9 cellular contexts compared by ENCODE assay signal in genomic region chr5:172715931-172716682, GRCh38. TPM values are rescaled to one million over a fixed set of nuclear protein-coding genes. Genes with fewer than 3 reads are reported as not detected.
A peak's percentile ranks its signal among the peaks of the same experiment; 100 is the strongest.
DNase-seq lines count a peak whose midpoint lies in the region; ATAC-seq, FAIRE-seq and TF ChIP-seq lines count a peak whose summit lies in the region.
"Had no signal": no experiment of that assay in that cellular context is flagged by ENCODE, and none has a peak within 500 bp of the region (broad histone marks: within the 10 kb centered on the region; RNA-seq: fewer than 3 reads in every experiment).

No MANE protein-coding gene starts in this region.

- DNase-seq in NCI-H460 (ENCODE audit: extremely low read depth, low read depth) (peak; percentile 61), endodermal cell (peak; percentile 80), trophoblast cell (no peak), T-cell (no peak), HTR-8/SVneo (ENCODE audit: insufficient read length, low spot score) (no peak), NCI-H128 (lab: John Stamatoyannopoulos, UW; ENCODE audit: unreplicated experiment) (no peak)

- H3K27me3 ChIP-seq in ACC112 (ENCODE audit: insufficient read depth, low read length) (no peaks in the 10 kb centered on the region), endodermal cell (ENCODE audit: control insufficient read depth, insufficient read depth, low read length, poor library complexity, severe bottlenecking) (peaks cover 43% of the 10 kb centered on the region), trophoblast cell (ENCODE audit: insufficient read depth, low read length) (no peaks in the 10 kb centered on the region)

- no peak overlapping the region for H3K4ac ChIP-seq in trophoblast cell (ENCODE audit: low read depth, low read length)

- H3K23ac ChIP-seq in trophoblast cell (ENCODE audit: low read length) = no peak overlapping the region

- H3K14ac ChIP-seq in trophoblast cell (ENCODE audit: low read length) = no peak overlapping the region

- peak overlapping the region; percentile 35 for H2AK5ac ChIP-seq in trophoblast cell (ENCODE audit: low read length)

- H3K4me1 Mint-ChIP-seq in endodermal cell = peaks cover 5% of the 10 kb centered on the region
- peaks cover 6 to 9% (median 8%) of the 10 kb centered on the region in 3 donors for H3K4me1 Mint-ChIP-seq in T-cell

- no peak overlapping the region for H3K4me2 ChIP-seq in trophoblast cell (ENCODE audit: low read length)

- H3K4me3 ChIP-seq in ACC112 (ENCODE audit: low read depth, low read length) (no peak overlapping the region), endodermal cell (ENCODE audit: low read length) (no peak overlapping the region), trophoblast cell (ENCODE audit: low read depth, low read length) (no peak overlapping the region)

- H2AFZ ChIP-seq in ACC112 (ENCODE audit: low read length, unreplicated experiment) (no peak overlapping the region), trophoblast cell (ENCODE audit: insufficient read depth, low read length, poor library complexity) (no peak overlapping the region)

- H3K27me3 Mint-ChIP-seq in endodermal cell (ENCODE audit: insufficient read depth) = peaks cover 7% of the 10 kb centered on the region
- H3K27me3 Mint-ChIP-seq in T-cell = peaks cover 6 to 7% of the 10 kb centered on the region in 2 donors

- H3K9ac ChIP-seq in endodermal cell (ENCODE audit: extremely low read depth, low read length, poor library complexity, severe bottlenecking) (no peak overlapping the region), trophoblast cell (ENCODE audit: low read length) (no peak overlapping the region)

- H3K79me2 ChIP-seq in ACC112 (ENCODE audit: control insufficient read depth, insufficient read depth, low read length, unreplicated experiment) (no peaks in the 10 kb centered on the region), trophoblast cell (ENCODE audit: control insufficient read depth, insufficient read depth, low read length, poor library complexity) (no peaks in the 10 kb centered on the region)

- H3K4me3 Mint-ChIP-seq in endodermal cell (no peak overlapping the region), T-cell (no peak overlapping the region)
- H3K4me3 Mint-ChIP-seq: stimulated activated naive CD8-positive, alpha-beta T cell treated with anti-CD3 and anti-CD28 coated beads, Interleukin-15, amount 100 ng/mL, for 72 hours had no signal

- TF ChIP-seq CTCF in endodermal cell (conservative IDR thresholded peaks at IDR 0.05) = no peak

- no peak overlapping the region for H3K27ac Mint-ChIP-seq in endodermal cell
- H3K27ac Mint-ChIP-seq in T-cell = no peak overlapping the region

- POLR2A ChIA-PET in T-cell (lab: Charles Lee) = interaction anchor here (0.6 to 1.2 kb wide), 2 partner anchors 55 to 91 kb away, joined by 3 read pairs; partner anchors contain the start of gene DUSP1 (in 1 of the 2)

- H3K79me1 ChIP-seq in trophoblast cell (ENCODE audit: low read length) = no peaks in the 10 kb centered on the region

- CTCF ChIA-PET in T-cell (lab: Charles Lee) = interaction anchor here (0.6 to 2.0 kb wide), 18 partner anchors 15 to 1023 kb away, joined by 3 to 15 read pairs (median 4); partner anchors contain the start of gene ATP6V0E1 (in 1 of the 2)

- H3K27ac ChIP-seq in ACC112 (ENCODE audit: low read depth, low read length) = peak overlapping the region; percentile 84
- H3K27ac ChIP-seq in endodermal cell (ENCODE audit: low read depth, low read length) = no peak overlapping the region
- H3K27ac ChIP-seq in trophoblast cell (ENCODE audit: low read depth, low read length) = no peak overlapping the region

- H3K9me3 ChIP-seq in endodermal cell (ENCODE audit: control insufficient read depth, low read length) (no peaks in the 10 kb centered on the region), trophoblast cell (ENCODE audit: insufficient read depth, low read depth, low read length) (no peaks in the 10 kb centered on the region)

- 77 to 80% methylated on average over 9 to 13 of the region's 13 CpGs for WGBS in endodermal cell (ENCODE audit: insufficient coverage in 1 of 2, insufficient read length in 1 of 2), 2 experiments
- WGBS in trophoblast cell (ENCODE audit: extremely low coverage, insufficient coverage, insufficient read length) = no CpG with 5 or more reads among the region's 13 CpGs

- no peak overlapping the region for H3K18ac ChIP-seq in trophoblast cell (ENCODE audit: low read length)

- no peak overlapping the region for H2BK120ac ChIP-seq in trophoblast cell (ENCODE audit: insufficient read depth, low read length, poor library complexity)

- H2BK12ac ChIP-seq in trophoblast cell (ENCODE audit: low read length) = peak overlapping the region; percentile 56

- H4K8ac ChIP-seq in trophoblast cell (ENCODE audit: low read depth, low read length) = no peak overlapping the region

- H3K9me3 Mint-ChIP-seq in endodermal cell = no peaks in the 10 kb centered on the region
- no peaks in the 10 kb centered on the region for H3K9me3 Mint-ChIP-seq in T-cell
- H3K9me3 Mint-ChIP-seq: stimulated activated naive CD8-positive, alpha-beta T cell treated with anti-CD3 and anti-CD28 coated beads, Interleukin-15, amount 100 ng/mL, for 72 hours had no signal

- H4K12ac ChIP-seq in trophoblast cell (ENCODE audit: low read depth, low read length) = no peak overlapping the region

- H3K4me1 ChIP-seq in ACC112 (ENCODE audit: control insufficient read depth, insufficient read depth, low read length, unreplicated experiment) = peaks cover 19% of the 10 kb centered on the region
- H3K4me1 ChIP-seq in endodermal cell (ENCODE audit: control insufficient read depth, insufficient read depth, low read length) = no peaks in the 10 kb centered on the region
- peaks cover 0 to 11% of the 10 kb centered on the region in 2 experiments for H3K4me1 ChIP-seq in trophoblast cell (ENCODE audit: control insufficient read depth in 1 of 2, insufficient read depth in 2 of 2, low read length in 2 of 2)

- FAIRE-seq in HTR-8/SVneo (lab: Jason Lieb, UNC) = no peak

- no peak overlapping the region for H4K91ac ChIP-seq in trophoblast cell (ENCODE audit: low read depth, low read length)

- ATAC-seq in T-cell (replicated peaks in 1 of 4) (no peak), GM18909 (IDR thresholded peaks at IDR 0.05; ENCODE audit: poor library complexity, unreplicated experiment) (no peak)

- H3K36me3 Mint-ChIP-seq in endodermal cell (ENCODE audit: low read depth) (no peaks in the 10 kb centered on the region), T-cell (no peaks in the 10 kb centered on the region)

- no peaks in the 10 kb centered on the region for H3K36me3 ChIP-seq in ACC112 (ENCODE audit: insufficient read depth, low read length)
- H3K36me3 ChIP-seq in endodermal cell (ENCODE audit: control insufficient read depth, insufficient read depth, low read length) = no peaks in the 10 kb centered on the region
- no peaks in the 10 kb centered on the region for H3K36me3 ChIP-seq in trophoblast cell (ENCODE audit: control insufficient read depth in 1 of 2, insufficient read depth in 2 of 2, low read length in 2 of 2)

- H2BK5ac ChIP-seq in trophoblast cell (ENCODE audit: low read depth, low read length, poor library complexity) = no peak overlapping the region

RNA-seq across cellular contexts. Expression of gene DUSP1, which starts 54.9 kb away (rescaled TPM):
- total RNA-seq in NCI-H460 (2014; rRNA removed; shearing (Covaris generic)) = 441 and 521 TPM in 2 replicates
- polyA plus RNA-seq in NCI-H460 (2014; cell fraction: nucleus; rRNA removed) = 109 and 130 TPM in 2 replicates
- total RNA-seq in endodermal cell (10 to 100 TPM in 1 of 2 donors, 1 to 10 TPM in 1; 9.2 to 11.0 TPM), T-cell (1,000 to 10,000 TPM in 2 of 5 donors, 10 to 100 TPM in 3; 22.6 to 1,564 (median 28.9) TPM)
- 16.8 TPM for polyA plus RNA-seq in endodermal cell (2013, experiment 1 of 2)
- polyA plus RNA-seq in endodermal cell (2013, experiment 2 of 2) = 18.1 TPM
- 12.0 and 12.4 TPM in 2 replicates for polyA plus RNA-seq in trophoblast cell (2013)

Comparison
In these comparisons a context has a peak if more than half of its experiments do, and no peak if none do; other contexts are left out.
1. DNase-seq: peak in NCI-H460 (single experiment) and endodermal cell (single experiment); none in trophoblast cell (0 of 2), T-cell (0 of 34), HTR-8/SVneo (single experiment) and NCI-H128 (single experiment).